In the genomic region with DNA sequence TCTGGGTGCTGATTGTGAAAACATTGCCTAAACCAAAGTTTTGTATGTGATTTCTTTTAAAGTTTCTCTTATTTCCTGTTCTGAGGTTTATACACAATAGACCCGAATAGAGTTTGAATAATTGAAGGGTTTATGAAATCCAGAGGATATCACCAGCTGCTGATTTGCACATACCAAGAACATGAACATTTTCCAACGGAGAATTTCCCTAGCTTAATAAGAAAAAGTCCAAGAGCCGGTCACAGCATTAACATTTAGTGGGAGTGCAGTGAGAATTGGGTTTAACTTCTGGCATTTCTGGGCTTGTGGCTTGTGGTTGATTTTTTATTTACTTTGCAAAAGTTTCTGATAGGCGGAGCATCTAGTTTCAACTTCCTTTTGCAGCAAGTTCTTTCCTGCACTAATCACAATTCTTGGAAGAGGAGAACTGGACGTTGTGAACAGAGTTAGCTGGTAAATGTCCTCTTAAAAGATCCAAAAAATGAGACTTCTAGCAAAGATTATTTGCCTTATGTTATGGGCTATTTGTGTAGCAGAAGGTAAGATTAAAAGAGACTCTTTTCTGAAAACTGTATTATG, we compare ENCODE assay signal across 8 cellular contexts. TPM values are rescaled to one million over a fixed set of nuclear protein-coding genes. Genes with fewer than 3 reads are reported as not detected.
DNase-seq lines count a peak whose midpoint lies in the region; ATAC-seq, FAIRE-seq and TF ChIP-seq lines count a peak whose summit lies in the region.

TSS of gene CFH (plus strand) at position 407 of the 579 bp plus-strand sequence. CDS start at position 482, 75 bp downstream.

- H3K9me3 Mint-ChIP-seq in CD4-positive, alpha-beta memory T cell = no peaks in the 10 kb centered on the region

- H3K4me1 ChIP-seq in CD4-positive, alpha-beta memory T cell (ENCODE audit: insufficient read depth, low read length) = peaks cover 14% of the 10 kb centered on the region
- peaks cover 7% of the 10 kb centered on the region for H3K4me1 ChIP-seq in endothelial cell of umbilical vein (ENCODE audit: control insufficient read depth, extremely low read depth, insufficient read depth, low read length)

- H3K36me3 ChIP-seq in CD4-positive, alpha-beta memory T cell (ENCODE audit: insufficient read depth, low read length) = no peaks in the 10 kb centered on the region
- H3K36me3 ChIP-seq in endothelial cell of umbilical vein (ENCODE audit: control insufficient read depth in 2 of 2, extremely low read depth in 1 of 2, insufficient read depth in 2 of 2, low read length in 2 of 2) = no peaks in the 10 kb centered on the region

- TF ChIP-seq CTCF in endothelial cell of umbilical vein (IDR thresholded peaks at IDR 0.05; ENCODE audit: extremely low read depth in 1 of 2, insufficient read depth in 1 of 2, low read depth in 1 of 2, low read length in 2 of 2) = no peak
- no peak for TF ChIP-seq CTCF in GM10266 (IDR thresholded peaks at IDR 0.05; ENCODE audit: control insufficient read depth, insufficient read depth, low read depth, missing control alignments)

- H4K20me1 ChIP-seq in endothelial cell of umbilical vein (replicated peaks; ENCODE audit: control insufficient read depth, extremely low read depth, insufficient read depth, low read length) = no peaks in the 10 kb centered on the region

- H3K27me3 ChIP-seq in CD4-positive, alpha-beta memory T cell (ENCODE audit: insufficient read depth, low read length) = no peaks in the 10 kb centered on the region
- no peaks in the 10 kb centered on the region for H3K27me3 ChIP-seq in endothelial cell of umbilical vein (ENCODE audit: control insufficient read depth in 2 of 2, insufficient read depth in 2 of 2, low read length in 2 of 2)

- peak within 1 kb of the TSS; percentile 80 for H2AFZ ChIP-seq in endothelial cell of umbilical vein (ENCODE audit: low read depth, low read length)

- H3K9ac ChIP-seq in endothelial cell of umbilical vein (replicated peaks; ENCODE audit: extremely low read depth, insufficient read depth, low read length) = peak within 1 kb of the TSS; percentile 29

- DNase-seq in CD4-positive, alpha-beta memory T cell = peak in 4 of 5 donors; percentile 6 to 30 (median 16)
- DNase-seq in RCC 7860 (ENCODE audit: low spot score) (peak; percentile 60), endothelial cell of umbilical vein (ENCODE audit: low read depth, low spot score) (peak; percentile 81), occipital lobe (lab: John Stamatoyannopoulos, UW) (no peak), GM10266 (ENCODE audit: extremely low spot score) (no peak), NCI-H2081 treated with DMSO at 0.1 percent for 48 hours (lab: John Stamatoyannopoulos, UW) (no peak), GM19240 (ENCODE audit: insufficient read length, low spot score) (no peak)

- no peaks in the 10 kb centered on the region for H3K9me3 ChIP-seq in CD4-positive, alpha-beta memory T cell (ENCODE audit: control insufficient read depth in 1 of 2, low read length in 2 of 2)
- H3K9me3 ChIP-seq in endothelial cell of umbilical vein (replicated peaks; ENCODE audit: control insufficient read depth, insufficient read depth, low read length) = no peaks in the 10 kb centered on the region

- H3K27ac ChIP-seq in CD4-positive, alpha-beta memory T cell (ENCODE audit: low read depth, low read length) = no peak within 1 kb of the TSS
- H3K27ac ChIP-seq in endothelial cell of umbilical vein (ENCODE audit: insufficient read depth, low read depth, low read length) = no peak within 1 kb of the TSS

- POLR2A ChIA-PET in CD4-positive, alpha-beta memory T cell (lab: Charles Lee; ENCODE audit: partially characterized antibody) = no interaction called here
- POLR2A ChIA-PET in endothelial cell of umbilical vein (lab: Charles Lee) = no interaction called here

- H3K9me1 ChIP-seq in endothelial cell of umbilical vein (replicated peaks; ENCODE audit: control insufficient read depth, extremely low read depth, insufficient read depth, low read length) = no peaks in the 10 kb centered on the region

- no peak for ATAC-seq in HG02981 (IDR thresholded peaks at IDR 0.05; ENCODE audit: unreplicated experiment)

- CTCF ChIA-PET in CD4-positive, alpha-beta memory T cell (lab: Charles Lee; ENCODE audit: partially characterized antibody) = interaction anchor here (1.0 kb wide), 1 partner anchor 10 kb away, joined by 4 read pairs; no protein-coding TSS in a partner anchor
- CTCF ChIA-PET in endothelial cell of umbilical vein (lab: Charles Lee) = interaction anchor here (0.8 to 2.4 kb wide), 6 partner anchors 9 to 504 kb away, joined by 3 to 11 read pairs (median 6); no protein-coding TSS in a partner anchor

- H3K27ac Mint-ChIP-seq in CD4-positive, alpha-beta memory T cell = peak within 1 kb of the TSS; percentile 65 to 88 (median 77)

- peaks cover 21 to 38% (median 31%) of the 10 kb centered on the region in 4 donors for H3K4me1 Mint-ChIP-seq in CD4-positive, alpha-beta memory T cell

- intact Hi-C loops in CD4-positive, alpha-beta memory T cell (cut with micrococcal nuclease) = no loop called here
- intact Hi-C loops in endothelial cell of umbilical vein (cut with micrococcal nuclease) = no loop called here

- no TSS peak for BruUV-seq in endothelial cell of umbilical vein (replicated peaks; lab: Mats Ljungman, UMichigan)

- H3K27me3 Mint-ChIP-seq in CD4-positive, alpha-beta memory T cell = no peaks in the 10 kb centered on the region

- peak within 1 kb of the TSS; percentile 12 to 25 for H3K4me3 ChIP-seq in CD4-positive, alpha-beta memory T cell (ENCODE audit: low read length in 2 of 2)
- H3K4me3 ChIP-seq in endothelial cell of umbilical vein (replicated peaks in 1 of 3; ENCODE audit: insufficient read depth in 1 of 3, low read depth in 1 of 3, low read length in 3 of 3) = peak within 1 kb of the TSS; percentile 19 to 57 (median 27)

- peaks cover 0 to 1% of the 10 kb centered on the region in 2 donors for H3K36me3 Mint-ChIP-seq in CD4-positive, alpha-beta memory T cell

- no peaks in the 10 kb centered on the region for H3K79me2 ChIP-seq in endothelial cell of umbilical vein (ENCODE audit: control insufficient read depth, insufficient read depth, low read length)

- peak within 1 kb of the TSS; percentile 80 to 90 (median 86) for H3K4me3 Mint-ChIP-seq in CD4-positive, alpha-beta memory T cell

- H3K4me2 ChIP-seq in endothelial cell of umbilical vein (ENCODE audit: insufficient read depth, low read length) = peak within 1 kb of the TSS; percentile 78

- dilution Hi-C loops in endothelial cell of umbilical vein (cut with MboI; ENCODE audit: extremely low pct_ligation_motif_present, low sequenced_read_pairs) = no loop called here

- FAIRE-seq in RCC 7860 (lab: Jason Lieb, UNC) (peak; percentile 89), endothelial cell of umbilical vein (lab: Jason Lieb, UNC) (peak; percentile 65)

- peak; percentile 53 for TF ChIP-seq POLR2A in endothelial cell of umbilical vein (IDR thresholded peaks at IDR 0.05; ENCODE audit: low read depth, low read length)

TF ChIP-seq in endothelial cell of umbilical vein, 7 proteins besides CTCF, POLR2A, EP300 and RAD21:
- no peak for TF ChIP-seq JUN (IDR thresholded peaks at IDR 0.05; ENCODE audit: borderline replicate concordance, insufficient read depth, insufficient read length, low read depth)
- TF ChIP-seq MYC (IDR thresholded peaks at IDR 0.05; ENCODE audit: low read depth, low read length) = no peak
- TF ChIP-seq FOS (IDR thresholded peaks at IDR 0.05; ENCODE audit: borderline replicate concordance, insufficient read depth, low read length) = no peak
- TF ChIP-seq POLR2AphosphoS5 (IDR thresholded peaks at IDR 0.05; ENCODE audit: insufficient read depth, low read depth, low read length) = no peak
- TF ChIP-seq, protein P1, sequence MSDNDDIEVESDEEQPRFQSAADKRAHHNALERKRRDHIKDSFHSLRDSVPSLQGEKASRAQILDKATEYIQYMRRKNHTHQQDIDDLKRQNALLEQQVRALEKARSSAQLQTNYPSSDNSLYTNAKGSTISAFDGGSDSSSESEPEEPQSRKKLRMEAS (IDR thresholded peaks at IDR 0.05; ENCODE audit: insufficient read depth, insufficient read length) = no peak

RNA-seq across cellular contexts. Expression of gene CFH, which starts in this region (rescaled TPM):
- total RNA-seq in CD4-positive, alpha-beta memory T cell = 10 to 100 TPM; 11.9 to 13.4 TPM
- polyA plus RNA-seq in CD4-positive, alpha-beta memory T cell = 10 to 100 TPM; 13.8 to 16.6 TPM
- total RNA-seq in endothelial cell of umbilical vein (19.3 and 25.3 TPM in 2 replicates), occipital lobe (34.3 TPM)
- 17.4 and 20.7 TPM in 2 replicates for polyA plus RNA-seq in endothelial cell of umbilical vein
- polyA plus RNA-seq in endothelial cell of umbilical vein (2011; cell fraction: cytosol; rRNA removed) = 15.9 and 19.4 TPM in 2 replicates
- 51.8 and 61.0 TPM in 2 replicates for polyA plus RNA-seq in endothelial cell of umbilical vein (2011; cell fraction: nucleus; rRNA removed)
- 63.2 and 135 TPM in 2 replicates for polyA plus RNA-seq in endothelial cell of umbilical vein (2012)
- 19.0 and 25.2 TPM in 2 replicates for polyA minus RNA-seq in endothelial cell of umbilical vein
- polyA minus RNA-seq in endothelial cell of umbilical vein (2011; cell fraction: cytosol; rRNA and poly(A)+ RNA removed) = 44.1 TPM
- polyA minus RNA-seq in endothelial cell of umbilical vein (2011; cell fraction: nucleus; rRNA and poly(A)+ RNA removed) = 32.7 and 33.4 TPM in 2 replicates

Comparison
In these comparisons a context has a peak if more than half of its experiments do, and no peak if none do; other contexts are left out.
1. DNase-seq: peak in CD4-positive, alpha-beta memory T cell (4 of 5), RCC 7860 (single experiment) and endothelial cell of umbilical vein (single experiment); none in occipital lobe (single experiment), GM10266 (single experiment), NCI-H2081 treated with DMSO at 0.1 percent for 48 hours (single experiment) and GM19240 (single experiment).